ENCODE assay signal across 8 cellular contexts in genomic region chr9:125189361-125190289, GRCh38. TPM values are rescaled to one million over a fixed set of nuclear protein-coding genes. Genes with fewer than 3 reads are reported as not detected.
DNase-seq lines count a peak whose midpoint lies in the region; ATAC-seq, FAIRE-seq and TF ChIP-seq lines count a peak whose summit lies in the region.

PPP6C (minus strand) TSS chr9:125189803; CDS start chr9:125189718, 85 bp downstream.

- BruUV-seq in Caco-2 (replicated peaks; lab: Mats Ljungman, UMichigan) = no TSS peak

- H3K27ac Mint-ChIP-seq in Caco-2 (ENCODE audit: unreplicated experiment) = peak within 1 kb of the TSS; percentile 95
- H3K27ac Mint-ChIP-seq in activated CD8-positive, alpha-beta memory T cell treated with anti-CD3 and anti-CD28 coated beads, Interleukin-2, amount 10 ng/mL, durations not matched to agents 7 days and 5 days = peak within 1 kb of the TSS; percentile 94

- no peak for FAIRE-seq in HTR-8/SVneo (lab: Jason Lieb, UNC)

- intact Hi-C loops in Caco-2 (cut with micrococcal nuclease; ENCODE audit: unreplicated experiment) = loop anchor here (1.0 kb wide), 1 partner anchor 11 kb away; the partner anchor contains the start of gene RABEPK

- peak; percentile 93 for ATAC-seq in GM21367 (IDR thresholded peaks at IDR 0.05; ENCODE audit: unreplicated experiment)
- peak; percentile 98 for ATAC-seq in activated CD8-positive, alpha-beta memory T cell treated with anti-CD3 and anti-CD28 coated beads, Interleukin-2, amount 10 ng/mL, durations not matched to agents 7 days and 5 days

- DNase-seq in Caco-2 (peak; percentile 96 to 97), HTR-8/SVneo (ENCODE audit: insufficient read length, low spot score) (peak; percentile 95), NOMO-1 treated with dmso at 0.1 percent for 144 hours (lab: John Stamatoyannopoulos, UW; ENCODE audit: unreplicated experiment) (peak; percentile 96), mesenteric fat pad (ENCODE audit: low spot score) (peak; percentile 98)
- peak; percentile 99 for DNase-seq in activated CD8-positive, alpha-beta memory T cell treated with anti-CD3 and anti-CD28 coated beads, Interleukin-2, amount 10 ng/mL, durations not matched to agents 7 days and 5 days
- DNase-seq in stimulated activated CD8-positive, alpha-beta memory T cell treated with anti-CD3 and anti-CD28 coated beads, Interleukin-15, amount 100 ng/mL, for 24 hours (ENCODE audit: low read depth) = peak; percentile 94

- POLR2A ChIA-PET in Caco-2 (lab: Charles Lee) = interaction anchor here (0.5 to 1.3 kb wide), 5 partner anchors 10 to 328 kb away, joined by 3 to 13 read pairs (median 6); partner anchors contain the start of genes HSPA5, RABEPK and RPL35

- CTCF ChIA-PET in Caco-2 (lab: Charles Lee) = no interaction called here
- CTCF ChIA-PET in activated CD8-positive, alpha-beta memory T cell treated with anti-CD3 and anti-CD28 coated beads, Interleukin-2, amount 10 ng/mL, durations not matched to agents 7 days and 5 days (lab: Charles Lee) = interaction anchor here (0.6 to 1.4 kb wide), 2 partner anchors 9 to 52 kb away, joined by 3 to 9 read pairs; partner anchors contain the start of gene HSPA5

- H3K27me3 ChIP-seq in Caco-2 (replicated peaks; ENCODE audit: control insufficient read depth, insufficient read depth, low read length) (no peaks in the 10 kb centered on the region), endocrine pancreas (ENCODE audit: control insufficient read depth, insufficient read depth, low read length) (no peaks in the 10 kb centered on the region)

- H3K36me3 ChIP-seq in Caco-2 (ENCODE audit: control insufficient read depth, insufficient read depth, low read length) (no peaks in the 10 kb centered on the region), endocrine pancreas (ENCODE audit: control insufficient read depth, insufficient read depth, low read length) (no peaks in the 10 kb centered on the region)

- H3K4me3 ChIP-seq in Caco-2 (ENCODE audit: low read depth, low read length) (peak within 1 kb of the TSS; percentile 86), endocrine pancreas (ENCODE audit: control insufficient read depth, insufficient read depth, low read length) (peak within 1 kb of the TSS; percentile 97)

- no peaks in the 10 kb centered on the region for H3K4me1 Mint-ChIP-seq in Caco-2 (ENCODE audit: low read depth, unreplicated experiment)
- peaks cover 37% of the 10 kb centered on the region for H3K4me1 Mint-ChIP-seq in activated CD8-positive, alpha-beta memory T cell treated with anti-CD3 and anti-CD28 coated beads, Interleukin-2, amount 10 ng/mL, durations not matched to agents 7 days and 5 days

- no peaks in the 10 kb centered on the region for H3K9me3 Mint-ChIP-seq in Caco-2 (ENCODE audit: unreplicated experiment)
- no peaks in the 10 kb centered on the region for H3K9me3 Mint-ChIP-seq in activated CD8-positive, alpha-beta memory T cell treated with anti-CD3 and anti-CD28 coated beads, Interleukin-2, amount 10 ng/mL, durations not matched to agents 7 days and 5 days (ENCODE audit: low read depth)

- peak within 1 kb of the TSS; percentile 94 for H3K4me3 Mint-ChIP-seq in Caco-2 (ENCODE audit: unreplicated experiment)
- H3K4me3 Mint-ChIP-seq in activated CD8-positive, alpha-beta memory T cell treated with anti-CD3 and anti-CD28 coated beads, Interleukin-2, amount 10 ng/mL, durations not matched to agents 7 days and 5 days = peak within 1 kb of the TSS; percentile 93

- TF ChIP-seq CTCF in Caco-2 (IDR thresholded peaks at IDR 0.05; ENCODE audit: insufficient read depth in 1 of 2, low read depth in 1 of 2, low read length in 1 of 2, severe bottlenecking in 1 of 2, unreplicated experiment in 1 of 2) = peak; percentile 38 to 83

- H3K36me3 Mint-ChIP-seq in Caco-2 (ENCODE audit: insufficient read depth, unreplicated experiment) = peaks cover 14% of the 10 kb centered on the region
- H3K36me3 Mint-ChIP-seq in activated CD8-positive, alpha-beta memory T cell treated with anti-CD3 and anti-CD28 coated beads, Interleukin-2, amount 10 ng/mL, durations not matched to agents 7 days and 5 days = peaks cover 6% of the 10 kb centered on the region

- H3K4me1 ChIP-seq in Caco-2 (0 out of 2 replicates have a peak, but pooled peaks cover 7% of the 10 kb centered on the region), endocrine pancreas (ENCODE audit: control insufficient read depth, insufficient read depth, low read length) (peaks cover 4% of the 10 kb centered on the region)

- peak within 1 kb of the TSS; percentile 91 for H3K9ac ChIP-seq in endocrine pancreas (ENCODE audit: control insufficient read depth, insufficient read depth, low read length)

- no peaks in the 10 kb centered on the region for H3K9me3 ChIP-seq in Caco-2
- H3K9me3 ChIP-seq in endocrine pancreas (ENCODE audit: control insufficient read depth, low read length) = no peaks in the 10 kb centered on the region

- no peaks in the 10 kb centered on the region for H3K27me3 Mint-ChIP-seq in Caco-2 (ENCODE audit: insufficient read depth, unreplicated experiment)
- no peaks in the 10 kb centered on the region for H3K27me3 Mint-ChIP-seq in activated CD8-positive, alpha-beta memory T cell treated with anti-CD3 and anti-CD28 coated beads, Interleukin-2, amount 10 ng/mL, durations not matched to agents 7 days and 5 days

RNA-seq across cellular contexts. Expression of gene PPP6C, which starts in this region (rescaled TPM):
- total RNA-seq in Caco-2 (2022) (37.4 and 41.2 TPM in 2 replicates), mesenteric fat pad (52.7 TPM)
- total RNA-seq in activated CD8-positive, alpha-beta memory T cell treated with anti-CD3 and anti-CD28 coated beads, Interleukin-2, amount 10 ng/mL, durations not matched to agents 7 days and 5 days = 10 to 100 TPM; 40.8 to 50.3 TPM

Comparison
In these comparisons a context has a peak if more than half of its experiments do, and no peak if none do; other contexts are left out.
1. Peak in every context shown above with its lines: DNase-seq, ATAC-seq and H3K4me3 ChIP-seq.